13 cellular contexts compared by ENCODE assay signal in the genomic region with DNA sequence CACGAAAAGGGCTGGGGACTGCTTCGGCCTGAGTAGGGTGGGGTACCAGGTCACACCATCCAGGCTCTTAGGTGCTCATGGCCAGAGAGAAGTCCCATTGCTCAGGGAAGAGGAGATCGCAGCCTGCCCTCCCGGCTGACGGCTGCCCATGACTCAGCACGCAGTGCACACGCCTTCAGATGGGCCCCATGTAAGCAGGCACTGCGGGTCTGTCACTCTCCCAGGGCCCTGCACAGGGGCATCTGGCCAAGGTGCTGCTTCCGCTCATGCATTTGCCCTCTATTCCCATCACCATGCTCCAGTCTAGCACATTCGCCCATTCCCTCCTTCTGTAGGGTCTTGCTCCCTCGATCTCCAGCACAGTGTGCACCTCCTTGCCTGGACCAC. TPM values are rescaled to one million over a fixed set of nuclear protein-coding genes. Genes with fewer than 3 reads are reported as not detected.
DNase-seq lines count a peak whose midpoint lies in the region; ATAC-seq and TF ChIP-seq lines count a peak whose summit lies in the region.
"Had no signal": no experiment of that assay in that cellular context is flagged by ENCODE, and none has a peak within 500 bp of the region (broad histone marks: within the 10 kb centered on the region; RNA-seq: fewer than 3 reads in every experiment).

No MANE protein-coding gene starts in this region.

- POLR2A ChIA-PET in SK-N-SH (lab: Yijun Ruan, JAX) (no interaction called here), Panc1 (lab: Charles Lee) (no interaction called here)

- H3K9me3 ChIP-seq in SK-N-SH (no peaks in the 10 kb centered on the region), Panc1 (ENCODE audit: control insufficient read depth, insufficient read depth, low read depth, low read length) (no peaks in the 10 kb centered on the region), endodermal cell (ENCODE audit: control insufficient read depth, low read length) (no peaks in the 10 kb centered on the region), breast epithelium (no peaks in the 10 kb centered on the region)
- H3K9me3 ChIP-seq: Peyer's patch had no signal

- no peaks in the 10 kb centered on the region for H3K9me3 Mint-ChIP-seq in endodermal cell
- H3K9me3 Mint-ChIP-seq: CD4-positive, alpha-beta T cell had no signal

- ATAC-seq in SK-N-SH treated with all-trans-retinoic acid at 6 μM for 48 hours, result peak; percentile 24; the same call in 1 of the 3 replicates
- peak; percentile 33; the same call in 1 of the 2 replicates for ATAC-seq in Panc1

- H3K4me3 Mint-ChIP-seq in endodermal cell, result no peak overlapping the region
- H3K4me3 Mint-ChIP-seq: CD4-positive, alpha-beta T cell had no signal

- TF ChIP-seq POLR2A in breast epithelium (IDR thresholded peaks at IDR 0.05), result no peak

- no peaks in the 10 kb centered on the region for H3F3A ChIP-seq in SK-N-SH (replicated peaks; ENCODE audit: insufficient read depth)

- H3K9me2 ChIP-seq in SK-N-SH, result no peaks in the 10 kb centered on the region

- H3K36me3 ChIP-seq in SK-N-SH (replicated peaks in 1 of 2; ENCODE audit: control insufficient read depth in 1 of 2, insufficient read depth in 2 of 2, low read length in 1 of 2) (no peaks in the 10 kb centered on the region), Panc1 (ENCODE audit: control insufficient read depth, insufficient read depth, low read length) (peaks cover 3% of the 10 kb centered on the region; the same call in 1 of the 2 replicates), endodermal cell (ENCODE audit: control insufficient read depth, insufficient read depth, low read length) (peaks cover 12% of the 10 kb centered on the region), breast epithelium (no peaks in the 10 kb centered on the region)

- no peak for TF ChIP-seq EP300 in SK-N-SH (IDR thresholded peaks at IDR 0.05; ENCODE audit: borderline replicate concordance in 1 of 2, low read depth in 1 of 2, low read length in 1 of 2)

- WGBS in SK-N-SH (ENCODE audit: low lambda C conversion rate), result 97% methylated on average over 7 of the region's 11 CpGs
- WGBS in endodermal cell (ENCODE audit: insufficient coverage in 1 of 2, insufficient read length in 1 of 2), 2 experiments, result 93 to 97% methylated on average over 11 of the region's 11 CpGs

- H3K79me2 ChIP-seq in SK-N-SH (ENCODE audit: insufficient read depth), result no peaks in the 10 kb centered on the region

- CTCF ChIA-PET in SK-N-SH (lab: Yijun Ruan, JAX), result interaction anchor here (1.5 kb wide), 1 partner anchor 141 kb away, joined by 3 read pairs; no protein-coding TSS in a partner anchor
- CTCF ChIA-PET in Panc1 (lab: Charles Lee), result no interaction called here

- H4K20me1 ChIP-seq in SK-N-SH (ENCODE audit: insufficient read depth), result no peaks in the 10 kb centered on the region; the same call in 1 of the 2 replicates

- H2AFZ ChIP-seq in SK-N-SH (ENCODE audit: low read depth), result no peak overlapping the region

- H3K4me1 ChIP-seq in SK-N-SH (ENCODE audit: control insufficient read depth in 1 of 2, insufficient read depth in 2 of 2, low read depth in 1 of 2, low read length in 1 of 2), result no peaks in the 10 kb centered on the region; a peak in 1 of 4 replicates
- H3K4me1 ChIP-seq in Panc1 (ENCODE audit: control insufficient read depth, insufficient read depth, low read length), result no peaks in the 10 kb centered on the region
- no peaks in the 10 kb centered on the region for H3K4me1 ChIP-seq in endodermal cell (ENCODE audit: control insufficient read depth, insufficient read depth, low read length)
- no peaks in the 10 kb centered on the region for H3K4me1 ChIP-seq in breast epithelium
- H3K4me1 ChIP-seq: Peyer's patch had no signal

- DNase-seq in SK-N-SH (no peak), Panc1 (ENCODE audit: low read depth, low spot score) (no peak), endodermal cell (peak; percentile 40), breast epithelium (ENCODE audit: low spot score in 2 of 2) (no peak), NCI-H2081 treated with DMSO at 0.1 percent for 48 hours (lab: John Stamatoyannopoulos, UW) (no peak)
- DNase-seq in activated CD4-positive, CD25-positive, alpha-beta regulatory T cell (lab: John Stamatoyannopoulos, UW), result no peak
- DNase-seq: CD4-positive, alpha-beta T cell; HCEC 1CT; NCI-H1048; Peyer's patch; SHP77 had no signal

- peaks cover 3% of the 10 kb centered on the region for H3K4me1 Mint-ChIP-seq in endodermal cell

- H3K27ac Mint-ChIP-seq in endodermal cell, result no peak overlapping the region
- H3K27ac Mint-ChIP-seq: CD4-positive, alpha-beta T cell had no signal

- H3K27me3 Mint-ChIP-seq in endodermal cell (ENCODE audit: insufficient read depth), result no peaks in the 10 kb centered on the region
- H3K27me3 Mint-ChIP-seq: CD4-positive, alpha-beta T cell had no signal

- H3K27me3 ChIP-seq in SK-N-SH (ENCODE audit: insufficient read depth), result no peaks in the 10 kb centered on the region
- no peaks in the 10 kb centered on the region for H3K27me3 ChIP-seq in Panc1 (ENCODE audit: control insufficient read depth, insufficient read depth, low read length)
- H3K27me3 ChIP-seq in endodermal cell (ENCODE audit: control insufficient read depth, insufficient read depth, low read length, poor library complexity, severe bottlenecking), result no peaks in the 10 kb centered on the region
- H3K27me3 ChIP-seq in breast epithelium, result no peaks in the 10 kb centered on the region
- H3K27me3 ChIP-seq: Peyer's patch had no signal

- intact Hi-C loops in Panc1 (cut with micrococcal nuclease; ENCODE audit: unreplicated experiment), result no loop called here
- intact Hi-C loops in breast epithelium (cut with DNase I; ENCODE audit: low total_unique reads), result no loop called here

- H3K4me3 ChIP-seq in SK-N-SH (ENCODE audit: low read depth in 2 of 2, low read length in 1 of 2), result no peak overlapping the region
- H3K4me3 ChIP-seq in Panc1 (ENCODE audit: low read depth in 2 of 2, low read length in 2 of 2), result no peak overlapping the region
- H3K4me3 ChIP-seq in endodermal cell (ENCODE audit: low read length), result no peak overlapping the region
- no peak overlapping the region for H3K4me3 ChIP-seq in breast epithelium
- H3K4me3 ChIP-seq: Peyer's patch had no signal

- in situ Hi-C loops in Panc1 (cut with HindIII; ENCODE audit: low pct_unique_long_range_greater_than_20kb, low sequenced_read_pairs), result no loop called here

- H3K27ac ChIP-seq in SK-N-SH (ENCODE audit: low read depth in 2 of 2, low read length in 1 of 2) (no peak overlapping the region), Panc1 (ENCODE audit: low read length) (no peak overlapping the region), endodermal cell (ENCODE audit: low read depth, low read length) (no peak overlapping the region), temporal lobe (ENCODE audit: low read depth, low read length) (peak overlapping the region; percentile 56), breast epithelium (no peak overlapping the region)
- H3K27ac ChIP-seq: Peyer's patch had no signal

- H3K36me3 Mint-ChIP-seq in endodermal cell (ENCODE audit: low read depth), result peaks cover 7% of the 10 kb centered on the region

- TF ChIP-seq RAD21 in SK-N-SH (IDR thresholded peaks at IDR 0.05; ENCODE audit: low read length), result no peak

- H3K9ac ChIP-seq in SK-N-SH, result no peak overlapping the region
- H3K9ac ChIP-seq in endodermal cell (ENCODE audit: extremely low read depth, low read length, poor library complexity, severe bottlenecking), result no peak overlapping the region

- BruUV-seq in Panc1 (replicated peaks; lab: Mats Ljungman, UMichigan), result no TSS peak

- no peak overlapping the region for H3K4me2 ChIP-seq in SK-N-SH

- TF ChIP-seq CTCF in SK-N-SH (IDR thresholded peaks at IDR 0.05), result no peak
- no peak for TF ChIP-seq CTCF in Panc1 (IDR thresholded peaks at IDR 0.05)
- no peak for TF ChIP-seq CTCF in endodermal cell (conservative IDR thresholded peaks at IDR 0.05)
- no peak for TF ChIP-seq CTCF in breast epithelium (IDR thresholded peaks at IDR 0.05)

TF ChIP-seq in SK-N-SH treated with all-trans-retinoic acid at 6 μM for 48 hours, 23 proteins besides CTCF, POLR2A, EP300 and RAD21:
- no peak for TF ChIP-seq TCF4 (CRISPR knock-in tag; IDR thresholded peaks at IDR 0.05; ENCODE audit: borderline replicate concordance)
- no peak for TF ChIP-seq TOX (CRISPR knock-in tag; IDR thresholded peaks at IDR 0.05; ENCODE audit: borderline replicate concordance)
- no peak for TF ChIP-seq SNAI2 (CRISPR knock-in tag; IDR thresholded peaks at IDR 0.05)
- no peak for TF ChIP-seq CSDC2 (CRISPR knock-in tag; IDR thresholded peaks at IDR 0.05)
- no peak for TF ChIP-seq ZNF70 (CRISPR knock-in tag; IDR thresholded peaks at IDR 0.05)
- TF ChIP-seq ESRRG (CRISPR knock-in tag; IDR thresholded peaks at IDR 0.05), result no peak

TF ChIP-seq in SK-N-SH, 30 proteins besides CTCF, POLR2A, EP300 and RAD21 (continues in another document):
- TF ChIP-seq POLR2AphosphoS5 (IDR thresholded peaks at IDR 0.05; ENCODE audit: low read depth, low read length) (no peak), NRF1 (IDR thresholded peaks at IDR 0.05; ENCODE audit: low read depth, low read length) (no peak), GATA2 (CRISPR knock-in tag; IDR thresholded peaks at IDR 0.05) (no peak), SIN3A (IDR thresholded peaks at IDR 0.05; ENCODE audit: borderline replicate concordance, low read depth, low read length) (no peak), FOXJ3 (CRISPR knock-in tag; IDR thresholded peaks at IDR 0.05) (no peak), TEAD4 (IDR thresholded peaks at IDR 0.05; ENCODE audit: borderline replicate concordance, insufficient read depth) (no peak)
- TF ChIP-seq, protein P1, sequence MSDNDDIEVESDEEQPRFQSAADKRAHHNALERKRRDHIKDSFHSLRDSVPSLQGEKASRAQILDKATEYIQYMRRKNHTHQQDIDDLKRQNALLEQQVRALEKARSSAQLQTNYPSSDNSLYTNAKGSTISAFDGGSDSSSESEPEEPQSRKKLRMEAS (IDR thresholded peaks at IDR 0.05; ENCODE audit: low read depth), result no peak

RNA-seq across cellular contexts. Expression of gene SFXN5, which starts 34.7 kb away (rescaled TPM):
- 9.9 and 11.0 TPM in 2 replicates for polyA plus RNA-seq in SK-N-SH (2012; rRNA removed)
- 4.5 and 6.4 TPM in 2 replicates for polyA plus RNA-seq in SK-N-SH (2012; cell fraction: cytosol; rRNA removed)
- 36.2 and 48.1 TPM in 2 replicates for polyA plus RNA-seq in SK-N-SH (2012; cell fraction: nucleus; rRNA removed)
- total RNA-seq in Panc1 (2021; ENCODE audit: unreplicated experiment), result 27.8 TPM
- 19.7 TPM for polyA plus RNA-seq in Panc1 (2012; ENCODE audit: insufficient read length)
- total RNA-seq in endodermal cell, result 10 to 100 TPM; 30.7 to 32.8 TPM
- 10.0 TPM for polyA plus RNA-seq in endodermal cell (2013, experiment 1 of 2)
- polyA plus RNA-seq in endodermal cell (2013, experiment 2 of 2), result 13.1 TPM
- 20.7 TPM for total RNA-seq in temporal lobe
- 10 to 100 TPM in 2 of 3 donors, 1 to 10 TPM in 1; 6.7 to 19.6 (median 12.8) TPM for total RNA-seq in breast epithelium
